ENCODE assay signal across 8 cellular contexts in the genomic region with DNA sequence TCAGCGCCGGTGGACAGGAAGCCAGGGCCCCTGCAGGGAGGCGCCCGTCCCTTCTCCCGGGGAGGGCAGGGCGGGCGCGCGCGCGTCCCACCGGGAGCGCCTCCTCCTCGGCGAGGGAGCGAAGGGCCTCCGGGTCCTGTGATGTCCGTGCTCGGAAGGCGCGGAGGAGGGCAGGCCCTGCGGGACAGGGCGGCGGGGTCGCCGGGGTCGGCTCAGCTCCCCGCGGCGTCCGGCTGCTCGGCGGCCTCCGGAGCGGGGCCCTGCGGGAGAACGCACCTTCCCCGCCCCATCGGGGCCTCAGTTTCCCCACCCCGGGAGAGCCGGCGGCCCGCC. TPM values are rescaled to one million over a fixed set of nuclear protein-coding genes. Genes with fewer than 3 reads are reported as not detected.
A peak's percentile ranks its signal among the peaks of the same experiment; 100 is the strongest.
DNase-seq lines count a peak whose midpoint lies in the region; ATAC-seq lines count a peak whose summit lies in the region.

No MANE protein-coding gene starts in this region.

- H3K9ac ChIP-seq in trophoblast cell (ENCODE audit: low read length), result peak overlapping the region; percentile 80

- H3K4me2 ChIP-seq in trophoblast cell (ENCODE audit: low read length), result peak overlapping the region; percentile 96

- H3K4me3 Mint-ChIP-seq in activated CD8-positive, alpha-beta memory T cell treated with anti-CD3 and anti-CD28 coated beads, Interleukin-2, amount 10 ng/mL, durations not matched to agents 7 days and 5 days, result peak overlapping the region; percentile 87

- peaks cover 3 to 18% of the 10 kb centered on the region in 2 experiments for H3K4me1 ChIP-seq in trophoblast cell (ENCODE audit: control insufficient read depth in 1 of 2, insufficient read depth in 2 of 2, low read length in 2 of 2)

- H3K27ac ChIP-seq in trophoblast cell (ENCODE audit: low read depth, low read length), result no peak overlapping the region

- peak overlapping the region; percentile 67 for H3K14ac ChIP-seq in trophoblast cell (ENCODE audit: low read length)

- peaks cover 11% of the 10 kb centered on the region for H3K27me3 Mint-ChIP-seq in activated CD8-positive, alpha-beta memory T cell treated with anti-CD3 and anti-CD28 coated beads, Interleukin-2, amount 10 ng/mL, durations not matched to agents 7 days and 5 days

- DNase-seq in COR-L47 (lab: John Stamatoyannopoulos, UW) (peak; percentile 26), germinal center (ENCODE audit: low spot score) (peak; percentile 38), trophoblast cell (peak in 1 of 2 donors; percentile 51), hepatic stellate cell (ENCODE audit: low spot score) (no peak), NCI-H1694 (lab: John Stamatoyannopoulos, UW) (no peak)
- peak; percentile 58 for DNase-seq in activated CD8-positive, alpha-beta memory T cell treated with anti-CD3 and anti-CD28 coated beads, Interleukin-2, amount 10 ng/mL, durations not matched to agents 7 days and 5 days

- no peaks in the 10 kb centered on the region for H3K9me3 ChIP-seq in trophoblast cell (ENCODE audit: insufficient read depth, low read depth, low read length)

- H4K8ac ChIP-seq in trophoblast cell (ENCODE audit: low read depth, low read length), result peak overlapping the region; percentile 85

- H3K79me2 ChIP-seq in trophoblast cell (ENCODE audit: control insufficient read depth, insufficient read depth, low read length, poor library complexity), result peaks cover 5% of the 10 kb centered on the region

- peak overlapping the region; percentile 7 for H4K12ac ChIP-seq in trophoblast cell (ENCODE audit: low read depth, low read length)

- CTCF ChIA-PET in activated CD8-positive, alpha-beta memory T cell treated with anti-CD3 and anti-CD28 coated beads, Interleukin-2, amount 10 ng/mL, durations not matched to agents 7 days and 5 days (lab: Charles Lee), result interaction anchor here (0.6 to 4.3 kb wide), 30 partner anchors 9 to 1059 kb away, joined by 3 to 59 read pairs (median 4); partner anchors contain the start of genes DNLZ, DPH7, NELFB and NSMF

- H3K23ac ChIP-seq in trophoblast cell (ENCODE audit: low read length), result no peak overlapping the region

- peak overlapping the region; percentile 80 for H3K4me3 ChIP-seq in trophoblast cell (ENCODE audit: low read depth, low read length)

- no CpG with 5 or more reads among the region's 43 CpGs for WGBS in trophoblast cell (ENCODE audit: extremely low coverage, insufficient coverage, insufficient read length)

- no peaks in the 10 kb centered on the region for H3K9me3 Mint-ChIP-seq in activated CD8-positive, alpha-beta memory T cell treated with anti-CD3 and anti-CD28 coated beads, Interleukin-2, amount 10 ng/mL, durations not matched to agents 7 days and 5 days (ENCODE audit: low read depth)

- H3K36me3 ChIP-seq in trophoblast cell (ENCODE audit: control insufficient read depth in 1 of 2, insufficient read depth in 2 of 2, low read length in 2 of 2), result no peaks in the 10 kb centered on the region

- H2AFZ ChIP-seq in trophoblast cell (ENCODE audit: insufficient read depth, low read length, poor library complexity), result peak overlapping the region; percentile 12

- H2AK5ac ChIP-seq in trophoblast cell (ENCODE audit: low read length), result no peak overlapping the region

- peak overlapping the region; percentile 82 for H3K18ac ChIP-seq in trophoblast cell (ENCODE audit: low read length)

- H3K79me1 ChIP-seq in trophoblast cell (ENCODE audit: low read length), result peaks cover 12% of the 10 kb centered on the region

- H2BK12ac ChIP-seq in trophoblast cell (ENCODE audit: low read length), result no peak overlapping the region

- no peak overlapping the region for H2BK5ac ChIP-seq in trophoblast cell (ENCODE audit: low read depth, low read length, poor library complexity)

- no peaks in the 10 kb centered on the region for H3K27me3 ChIP-seq in trophoblast cell (ENCODE audit: insufficient read depth, low read length)

- peak overlapping the region; percentile 83 for H4K91ac ChIP-seq in trophoblast cell (ENCODE audit: low read depth, low read length)

- H2BK120ac ChIP-seq in trophoblast cell (ENCODE audit: insufficient read depth, low read length, poor library complexity), result peak overlapping the region; percentile 3

- H3K27ac Mint-ChIP-seq in activated CD8-positive, alpha-beta memory T cell treated with anti-CD3 and anti-CD28 coated beads, Interleukin-2, amount 10 ng/mL, durations not matched to agents 7 days and 5 days, result peak overlapping the region; percentile 73

- peaks cover 13% of the 10 kb centered on the region for H3K4me1 Mint-ChIP-seq in activated CD8-positive, alpha-beta memory T cell treated with anti-CD3 and anti-CD28 coated beads, Interleukin-2, amount 10 ng/mL, durations not matched to agents 7 days and 5 days

- peak overlapping the region; percentile 58 for H3K4ac ChIP-seq in trophoblast cell (ENCODE audit: low read depth, low read length)

- peak; percentile 31 for ATAC-seq in GM19467 (IDR thresholded peaks at IDR 0.05; ENCODE audit: unreplicated experiment)
- peak; percentile 12 for ATAC-seq in HG03571 (IDR thresholded peaks at IDR 0.05; ENCODE audit: unreplicated experiment)
- ATAC-seq in activated CD8-positive, alpha-beta memory T cell treated with anti-CD3 and anti-CD28 coated beads, Interleukin-2, amount 10 ng/mL, durations not matched to agents 7 days and 5 days, result peak; percentile 41

- peaks cover 2% of the 10 kb centered on the region for H3K36me3 Mint-ChIP-seq in activated CD8-positive, alpha-beta memory T cell treated with anti-CD3 and anti-CD28 coated beads, Interleukin-2, amount 10 ng/mL, durations not matched to agents 7 days and 5 days

RNA-seq across cellular contexts. Expression of gene EXD3, which starts 0.3 kb away (rescaled TPM):
- 10 to 100 TPM in 1 of 2 experiments, 1 to 10 TPM in 1; 9.2 to 19.8 TPM for total RNA-seq in activated CD8-positive, alpha-beta memory T cell treated with anti-CD3 and anti-CD28 coated beads, Interleukin-2, amount 10 ng/mL, durations not matched to agents 7 days and 5 days
- polyA plus RNA-seq in trophoblast cell (2013), result 4.7 and 5.1 TPM in 2 replicates

RNA-seq across cellular contexts. Expression of gene NOXA1, which starts 0.6 kb away (rescaled TPM):
- under 1 TPM; 0.30 to 0.53 TPM for total RNA-seq in activated CD8-positive, alpha-beta memory T cell treated with anti-CD3 and anti-CD28 coated beads, Interleukin-2, amount 10 ng/mL, durations not matched to agents 7 days and 5 days
- 0.19 and 0.21 TPM in 2 replicates for polyA plus RNA-seq in trophoblast cell (2013)

RNA-seq across cellular contexts. Expression of gene ENTPD8, which starts 18.5 kb away (rescaled TPM):
- total RNA-seq in activated CD8-positive, alpha-beta memory T cell treated with anti-CD3 and anti-CD28 coated beads, Interleukin-2, amount 10 ng/mL, durations not matched to agents 7 days and 5 days, result not detected
- 0.08 and 0.11 TPM in 2 replicates for polyA plus RNA-seq in trophoblast cell (2013)

RNA-seq across cellular contexts. Expression of gene NSMF, which starts 36.5 kb away (rescaled TPM):
- 10 to 100 TPM; 35.8 to 42.1 TPM for total RNA-seq in activated CD8-positive, alpha-beta memory T cell treated with anti-CD3 and anti-CD28 coated beads, Interleukin-2, amount 10 ng/mL, durations not matched to agents 7 days and 5 days
- polyA plus RNA-seq in trophoblast cell (2013), result 18.1 and 19.1 TPM in 2 replicates

Comparison
In these comparisons a context has a peak if more than half of its experiments do, and no peak if none do; other contexts are left out.
1. DNase-seq: peak in COR-L47 (single experiment), activated CD8-positive, alpha-beta memory T cell treated with anti-CD3 and anti-CD28 coated beads, Interleukin-2, amount 10 ng/mL, durations not matched to agents 7 days and 5 days (single experiment) and germinal center (single experiment); none in hepatic stellate cell (single experiment) and NCI-H1694 (single experiment).
2. Peak in every context shown above with its lines, with median percentiles within 50 percentile points of each other: ATAC-seq.